ENCODE assay signal across 8 cellular contexts in the genomic region with DNA sequence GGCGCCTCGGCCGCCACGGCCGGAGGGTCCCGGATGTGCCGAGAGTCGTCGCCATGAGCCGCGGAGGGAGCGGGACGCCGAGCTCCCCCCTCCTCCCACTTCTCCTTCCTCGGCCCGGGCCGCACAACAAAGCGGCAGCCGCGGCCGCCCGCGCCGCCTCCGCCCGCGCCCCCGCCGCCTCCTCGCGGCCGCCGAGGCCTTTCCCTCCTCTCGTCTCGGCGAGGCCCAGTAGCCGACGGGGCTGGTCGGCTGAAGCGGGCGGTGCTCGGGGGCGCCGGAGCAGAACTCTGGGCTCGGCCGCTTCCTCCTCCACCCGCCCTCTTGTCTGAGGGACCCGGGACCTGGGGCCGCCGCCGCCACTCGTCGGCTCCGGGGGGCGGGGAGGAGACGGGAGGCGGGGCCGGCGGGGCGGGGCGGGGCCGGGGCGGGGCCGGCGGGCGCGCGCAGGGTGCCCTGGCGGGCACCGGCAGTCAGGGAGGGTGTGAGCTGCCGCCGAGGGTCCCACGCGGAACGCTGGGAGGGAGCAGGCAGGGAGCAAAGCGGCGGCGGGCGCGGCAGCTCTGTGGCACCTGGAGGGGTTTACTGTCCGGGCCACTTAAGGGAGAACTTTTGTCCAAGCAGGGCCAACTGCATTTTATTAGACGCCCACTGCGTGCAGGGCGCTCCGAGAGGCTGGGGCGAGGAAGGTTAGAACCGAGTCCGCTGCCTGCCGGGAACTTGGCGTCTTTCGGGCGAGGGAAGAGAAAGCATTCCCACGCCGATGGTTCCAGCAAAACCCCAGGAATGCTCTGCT. TPM values are rescaled to one million over a fixed set of nuclear protein-coding genes. Genes with fewer than 3 reads are reported as not detected.
DNase-seq lines count a peak whose midpoint lies in the region; ATAC-seq lines count a peak whose summit lies in the region.

A gene (minus strand): TSS at position 327 of the 793 bp plus-strand sequence. CDS start 427 bp downstream, outside the sequence.

- no peak within 1 kb of the TSS for H4K5ac ChIP-seq in mesendoderm (ENCODE audit: low read length)

- no peak within 1 kb of the TSS for H4K8ac ChIP-seq in mesendoderm (ENCODE audit: low read depth, low read length)

- H3K4me3 Mint-ChIP-seq in effector memory CD8-positive, alpha-beta T cell: peak within 1 kb of the TSS; percentile 96 to 98

- H3K27me3 ChIP-seq in BLaER1: no peaks in the 10 kb centered on the region
- H3K27me3 ChIP-seq in mesendoderm (ENCODE audit: insufficient read depth, low read length, poor library complexity): no peaks in the 10 kb centered on the region

- H4K20me1 ChIP-seq in BLaER1: peaks cover 43% of the 10 kb centered on the region

- H3K27ac ChIP-seq in BLaER1 (peak within 1 kb of the TSS; percentile 95), mesendoderm (ENCODE audit: low read depth, low read length) (peak within 1 kb of the TSS; percentile 98)

- H3K9me3 ChIP-seq in BLaER1: no peaks in the 10 kb centered on the region

- POLR2A ChIA-PET in activated CD8-positive, alpha-beta memory T cell treated with anti-CD3 and anti-CD28 coated beads for 36 hours (lab: Charles Lee): interaction anchor here (0.6 to 1.0 kb wide), 2 partner anchors 23 to 157 kb away, joined by 3 to 5 read pairs; no protein-coding TSS in a partner anchor

- H2BK15ac ChIP-seq in mesendoderm (replicated peaks; ENCODE audit: low read depth): no peak within 1 kb of the TSS

- H2AK5ac ChIP-seq in mesendoderm (ENCODE audit: low read length): no peak within 1 kb of the TSS

- peak within 1 kb of the TSS; percentile 91 for H3K4ac ChIP-seq in mesendoderm (ENCODE audit: low read depth, low read length)

- no CpG with 5 or more reads among the region's 94 CpGs for WGBS in mesendoderm (ENCODE audit: extremely low coverage, insufficient coverage, low lambda C conversion rate)

- ATAC-seq in GM19023 (IDR thresholded peaks at IDR 0.05; ENCODE audit: unreplicated experiment) (peak; percentile 85), HG03159 (IDR thresholded peaks at IDR 0.05; ENCODE audit: unreplicated experiment) (peak; percentile 77)
- ATAC-seq in effector memory CD8-positive, alpha-beta T cell (replicated peaks): peak; percentile 83

- peak within 1 kb of the TSS; percentile 95 for H3K56ac ChIP-seq in mesendoderm (ENCODE audit: low read length)

- no peaks in the 10 kb centered on the region for H3K79me1 ChIP-seq in mesendoderm (ENCODE audit: low read length)

- peak within 1 kb of the TSS; percentile 82 for H3K4me3 ChIP-seq in BLaER1
- peak within 1 kb of the TSS; percentile 75 for H3K4me3 ChIP-seq in mesendoderm (ENCODE audit: low read length)

- H3K4me1 ChIP-seq in BLaER1 (peaks cover 19% of the 10 kb centered on the region), mesendoderm (ENCODE audit: control insufficient read depth, low read depth, low read length) (no peaks in the 10 kb centered on the region)

- H3K36me3 ChIP-seq in BLaER1 (peaks cover 7% of the 10 kb centered on the region; the same call in 1 of the 2 replicates), mesendoderm (ENCODE audit: control insufficient read depth, insufficient read depth, low read length) (no peaks in the 10 kb centered on the region)

- H3K36me3 Mint-ChIP-seq in effector memory CD8-positive, alpha-beta T cell (ENCODE audit: insufficient read depth): peaks cover 22% of the 10 kb centered on the region

- peak within 1 kb of the TSS; percentile 92 for H3K9ac ChIP-seq in BLaER1
- H3K9ac ChIP-seq in mesendoderm (ENCODE audit: low read length): peak within 1 kb of the TSS; percentile 89

- no peaks in the 10 kb centered on the region for H3K27me3 Mint-ChIP-seq in effector memory CD8-positive, alpha-beta T cell

- peak; percentile 80 for DNase-seq in NCI-H748 (lab: John Stamatoyannopoulos, UW; ENCODE audit: unreplicated experiment)
- DNase-seq in effector memory CD8-positive, alpha-beta T cell: peak; percentile 72 to 79 (median 73)
- peak; percentile 84 for DNase-seq in mesendoderm
- DNase-seq in stimulated activated CD8-positive, alpha-beta memory T cell treated with anti-CD3 and anti-CD28 coated beads, Interleukin-15, amount 100 ng/mL, for 1 hour (ENCODE audit: low read depth): peak; percentile 47

- H3K79me2 ChIP-seq in mesendoderm (ENCODE audit: control insufficient read depth, insufficient read depth, low read length): peaks cover 21% of the 10 kb centered on the region

- H3K4me2 ChIP-seq in BLaER1 (peak within 1 kb of the TSS; percentile 95), mesendoderm (ENCODE audit: low read length) (peak within 1 kb of the TSS; percentile 62)

- H2BK5ac ChIP-seq in mesendoderm (ENCODE audit: low read length): no peak within 1 kb of the TSS

- H3K4me1 Mint-ChIP-seq in effector memory CD8-positive, alpha-beta T cell (ENCODE audit: low read depth in 2 of 2): peaks cover 28 to 34% of the 10 kb centered on the region in 2 donors

- peak within 1 kb of the TSS; percentile 96 for H3K18ac ChIP-seq in mesendoderm (ENCODE audit: low read length)

- peak within 1 kb of the TSS; percentile 96 to 97 for H3K27ac Mint-ChIP-seq in effector memory CD8-positive, alpha-beta T cell

- CTCF ChIA-PET in activated CD8-positive, alpha-beta memory T cell treated with anti-CD3 and anti-CD28 coated beads for 36 hours (lab: Charles Lee): interaction anchor here (0.9 to 1.6 kb wide), 2 partner anchors 13 to 115 kb away, joined by 5 to 7 read pairs; no protein-coding TSS in a partner anchor

- peak within 1 kb of the TSS; percentile 89 for H2BK120ac ChIP-seq in mesendoderm (ENCODE audit: low read depth, low read length)

- H3K23ac ChIP-seq in mesendoderm (ENCODE audit: low read length): no peak within 1 kb of the TSS

- H3K9me3 Mint-ChIP-seq in effector memory CD8-positive, alpha-beta T cell: no peaks in the 10 kb centered on the region

RNA-seq across cellular contexts. Expression of the gene that starts here (rescaled TPM):
- 10 to 100 TPM; 18.3 to 19.4 TPM for total RNA-seq in activated CD8-positive, alpha-beta memory T cell treated with anti-CD3 and anti-CD28 coated beads for 36 hours
- 23.1 TPM for polyA plus RNA-seq in mesendoderm (2013, experiment 1 of 2)
- 23.3 TPM for polyA plus RNA-seq in mesendoderm (2013, experiment 2 of 2)

Comparison
In these comparisons a context has a peak if more than half of its experiments do, and no peak if none do; other contexts are left out.
1. Peak in every context shown above with its lines: DNase-seq, ATAC-seq, H3K4me3 ChIP-seq and H3K27ac ChIP-seq.